ENCODE assay signal across 25 cellular contexts in the genomic region with DNA sequence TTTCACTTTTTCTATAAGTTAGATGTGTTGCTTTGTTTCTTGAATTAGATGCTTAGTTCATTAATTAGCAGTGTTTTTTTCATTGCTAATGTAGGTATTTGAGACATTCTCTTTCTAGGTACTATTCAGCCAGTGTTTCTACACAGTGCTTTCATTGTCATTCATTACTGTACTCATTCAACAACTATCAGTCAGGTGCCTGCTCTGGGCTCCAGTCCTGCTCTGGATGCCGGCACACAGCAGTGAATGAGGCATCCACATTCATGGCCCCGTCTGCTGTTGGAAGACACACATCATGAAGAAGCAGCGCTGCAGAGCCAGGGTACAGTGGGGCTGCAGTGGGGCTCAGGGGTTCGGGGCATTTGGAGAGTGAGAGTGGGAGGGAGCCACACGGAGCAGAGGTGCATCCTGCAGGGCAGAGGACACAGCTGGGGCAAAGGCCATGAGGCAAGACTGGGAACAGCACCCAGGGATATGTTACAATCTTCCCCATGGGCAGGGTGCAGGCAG.
A peak's percentile ranks its signal among the peaks of the same experiment; 100 is the strongest.
DNase-seq lines count a peak whose midpoint lies in the region; ATAC-seq and TF ChIP-seq lines count a peak whose summit lies in the region.
"Had no signal": no experiment of that assay in that cellular context is flagged by ENCODE, and none has a peak within 500 bp of the region (broad histone marks: within the 10 kb centered on the region; RNA-seq: fewer than 3 reads in every experiment).

No MANE protein-coding gene starts in this region.

- H3K27me3 ChIP-seq in GM23338 (ENCODE audit: insufficient read depth) (no peaks in the 10 kb centered on the region), esophagus muscularis mucosa (no peaks in the 10 kb centered on the region), SK-N-SH (ENCODE audit: insufficient read depth) (no peaks in the 10 kb centered on the region)
- H3K27me3 ChIP-seq: BE2C; BLaER1 treated with 17β-estradiol and CSF1 and Interleukin-3, amounts not matched to agents 10 nM and 100 nM had no signal

- no peak for TF ChIP-seq CTCF in GM23338 (conservative IDR thresholded peaks at IDR 0.05; ENCODE audit: low read depth in 2 of 2)
- no peak for TF ChIP-seq CTCF in esophagus muscularis mucosa (IDR thresholded peaks at IDR 0.05)
- no peak for TF ChIP-seq CTCF in SK-N-SH (IDR thresholded peaks at IDR 0.05)

- CTCF ChIA-PET in SK-N-SH (lab: Yijun Ruan, JAX), result no interaction called here

- peaks cover 9% of the 10 kb centered on the region; the same call in 2 of the 3 replicates for H3K9me3 Mint-ChIP-seq in GM23338
- H3K9me3 Mint-ChIP-seq in stimulated activated memory B cell treated with anti-CD40 and anti-IgM and Interleukin-4, amounts not matched to agents 10 μg/mL and 1 μg/mL and 100 μg/mL, for 72 hours, result peaks cover 5% of the 10 kb centered on the region
- H3K9me3 Mint-ChIP-seq: CD4-positive, alpha-beta T cell had no signal

- intact Hi-C loops in esophagus muscularis mucosa (cut with DNase I), result no loop called here

- peaks cover 5% of the 10 kb centered on the region; the same call in 2 of the 3 replicates for H3K4me1 Mint-ChIP-seq in GM23338
- H3K4me1 Mint-ChIP-seq in stimulated activated memory B cell treated with anti-CD40 and anti-IgM and Interleukin-4, amounts not matched to agents 10 μg/mL and 1 μg/mL and 100 μg/mL, for 72 hours, result no peaks in the 10 kb centered on the region
- H3K4me1 Mint-ChIP-seq: CD14-positive monocyte; CD8-positive, alpha-beta memory T cell had no signal

- H3K79me2 ChIP-seq in GM23338 (replicated peaks; ENCODE audit: insufficient read depth) (no peaks in the 10 kb centered on the region), SK-N-SH (ENCODE audit: insufficient read depth) (no peaks in the 10 kb centered on the region)

- H3K4me3 ChIP-seq in GM23338, result no peak overlapping the region
- no peak overlapping the region for H3K4me3 ChIP-seq in esophagus muscularis mucosa
- no peak overlapping the region for H3K4me3 ChIP-seq in SK-N-SH (ENCODE audit: low read depth in 2 of 2, low read length in 1 of 2)
- H3K4me3 ChIP-seq: A549; BLaER1 treated with 17β-estradiol and CSF1 and Interleukin-3, amounts not matched to agents 10 nM and 100 nM; GM23248 had no signal

- H3K4me2 ChIP-seq in GM23338 (no peak overlapping the region), SK-N-SH (no peak overlapping the region)
- H3K4me2 ChIP-seq: A549; BLaER1 treated with 17β-estradiol and CSF1 and Interleukin-3, amounts not matched to agents 10 nM and 100 nM had no signal

- DNase-seq in GM23338 (ENCODE audit: low spot score), result peak; percentile 4
- peak; percentile 6 for DNase-seq in astrocyte of the hippocampus (ENCODE audit: low read depth, low spot score)
- DNase-seq in esophagus muscularis mucosa (ENCODE audit: extremely low spot score), result peak; percentile 88
- no peak for DNase-seq in COLO668 (lab: John Stamatoyannopoulos, UW; ENCODE audit: unreplicated experiment)
- DNase-seq in SK-N-SH, result no peak
- DNase-seq in NCI-H446 (lab: John Stamatoyannopoulos, UW), result no peak
- DNase-seq: 8988T; ACHN; AML-193; BE2C; Calu3; CD4-positive, alpha-beta T cell; CD8-positive, alpha-beta memory T cell; COR-L47; DMS53; DMS79 treated with DMSO at 0.1 percent for 48 hours; GF-D8; GM23248; H9; HFFc6 had no signal

- H3K4me3 Mint-ChIP-seq in GM23338, result no peak overlapping the region
- no peak overlapping the region for H3K4me3 Mint-ChIP-seq in stimulated activated memory B cell treated with anti-CD40 and anti-IgM and Interleukin-4, amounts not matched to agents 10 μg/mL and 1 μg/mL and 100 μg/mL, for 72 hours
- H3K4me3 Mint-ChIP-seq: CD14-positive monocyte; CD4-positive, alpha-beta T cell; CD8-positive, alpha-beta memory T cell; H9; HFFc6 had no signal

- peaks cover 3% of the 10 kb centered on the region; the same call in 1 of the 3 replicates for H3K36me3 Mint-ChIP-seq in GM23338 (ENCODE audit: low read depth)
- no peaks in the 10 kb centered on the region for H3K36me3 Mint-ChIP-seq in stimulated activated memory B cell treated with anti-CD40 and anti-IgM and Interleukin-4, amounts not matched to agents 10 μg/mL and 1 μg/mL and 100 μg/mL, for 72 hours
- H3K36me3 Mint-ChIP-seq: CD14-positive monocyte; CD8-positive, alpha-beta memory T cell had no signal

- H3K36me3 ChIP-seq in GM23338 (ENCODE audit: insufficient read depth) (no peaks in the 10 kb centered on the region), esophagus muscularis mucosa (no peaks in the 10 kb centered on the region), SK-N-SH (replicated peaks in 1 of 2; ENCODE audit: control insufficient read depth in 1 of 2, insufficient read depth in 2 of 2, low read length in 1 of 2) (no peaks in the 10 kb centered on the region)
- H3K36me3 ChIP-seq: BE2C; BLaER1 treated with 17β-estradiol and CSF1 and Interleukin-3, amounts not matched to agents 10 nM and 100 nM had no signal

- H3K27ac Mint-ChIP-seq in GM23338, result peak overlapping the region; percentile 12; the same call in 1 of the 2 replicates
- H3K27ac Mint-ChIP-seq in stimulated activated memory B cell treated with anti-CD40 and anti-IgM and Interleukin-4, amounts not matched to agents 10 μg/mL and 1 μg/mL and 100 μg/mL, for 72 hours, result no peak overlapping the region
- H3K27ac Mint-ChIP-seq: CD14-positive monocyte; CD4-positive, alpha-beta T cell; H9; HFFc6 had no signal

- H3K27me3 Mint-ChIP-seq in GM23338 (ENCODE audit: insufficient read depth, low read depth, poor library complexity), result peaks cover 7% of the 10 kb centered on the region
- peaks cover 14% of the 10 kb centered on the region for H3K27me3 Mint-ChIP-seq in stimulated activated memory B cell treated with anti-CD40 and anti-IgM and Interleukin-4, amounts not matched to agents 10 μg/mL and 1 μg/mL and 100 μg/mL, for 72 hours
- H3K27me3 Mint-ChIP-seq: CD4-positive, alpha-beta T cell had no signal

- WGBS in esophagus muscularis mucosa, result 79% methylated on average over 5 of the region's 5 CpGs
- WGBS in SK-N-SH (ENCODE audit: low lambda C conversion rate), result 9% methylated on average over 5 of the region's 5 CpGs

- no peak for TF ChIP-seq RAD21 in SK-N-SH (IDR thresholded peaks at IDR 0.05; ENCODE audit: low read length)

- no peak overlapping the region for H3K9ac ChIP-seq in SK-N-SH
- H3K9ac ChIP-seq: BLaER1 treated with 17β-estradiol and CSF1 and Interleukin-3, amounts not matched to agents 10 nM and 100 nM; GM23248 had no signal

- H2AFZ ChIP-seq in GM23338 (0 out of 2 replicates have a peak overlapping the region, but pooled peaks have one; percentile 10), SK-N-SH (ENCODE audit: low read depth) (no peak overlapping the region)
- H2AFZ ChIP-seq: GM23248 had no signal

- H4K20me1 ChIP-seq in GM23338 (replicated peaks; ENCODE audit: insufficient read depth) (no peaks in the 10 kb centered on the region), SK-N-SH (ENCODE audit: insufficient read depth) (no peaks in the 10 kb centered on the region)
- H4K20me1 ChIP-seq: BLaER1 treated with 17β-estradiol and CSF1 and Interleukin-3, amounts not matched to agents 10 nM and 100 nM had no signal

- H3F3A ChIP-seq in GM23338 (replicated peaks; ENCODE audit: low read depth), result no peaks in the 10 kb centered on the region
- no peaks in the 10 kb centered on the region for H3F3A ChIP-seq in SK-N-SH (replicated peaks; ENCODE audit: insufficient read depth)

- H3K4me1 ChIP-seq in GM23338 (ENCODE audit: insufficient read depth) (no peaks in the 10 kb centered on the region), esophagus muscularis mucosa (no peaks in the 10 kb centered on the region), SK-N-SH (ENCODE audit: control insufficient read depth in 1 of 2, insufficient read depth in 2 of 2, low read depth in 1 of 2, low read length in 1 of 2) (no peaks in the 10 kb centered on the region)
- H3K4me1 ChIP-seq: A549, BE2C had no signal

- H3K27ac ChIP-seq in GM23338 (ENCODE audit: low read depth) (no peak overlapping the region), esophagus muscularis mucosa (replicated peaks in 1 of 4) (no peak overlapping the region), SK-N-SH (ENCODE audit: low read depth in 2 of 2, low read length in 1 of 2) (no peak overlapping the region)
- H3K27ac ChIP-seq: A549; BLaER1 treated with 17β-estradiol and CSF1 and Interleukin-3, amounts not matched to agents 10 nM and 100 nM; GM23248 had no signal

- H3K9me2 ChIP-seq in GM23338 (ENCODE audit: insufficient read depth) (0 out of 2 replicates have a peak, but pooled peaks cover 3% of the 10 kb centered on the region), SK-N-SH (no peaks in the 10 kb centered on the region)

- H3K9me3 ChIP-seq in esophagus muscularis mucosa, result peaks cover 0 to 6% (median 0%) of the 10 kb centered on the region in 4 donors
- no peaks in the 10 kb centered on the region for H3K9me3 ChIP-seq in SK-N-SH
- H3K9me3 ChIP-seq: BE2C had no signal

- TF ChIP-seq EP300 in esophagus muscularis mucosa (IDR thresholded peaks at IDR 0.05) (no peak), SK-N-SH (IDR thresholded peaks at IDR 0.05; ENCODE audit: borderline replicate concordance in 1 of 2, low read depth in 1 of 2, low read length in 1 of 2) (no peak)

- peak; percentile 79 for ATAC-seq in GM23338
- ATAC-seq in stimulated activated memory B cell treated with anti-CD40 and anti-IgM and Interleukin-4, amounts not matched to agents 10 μg/mL and 1 μg/mL and 100 μg/mL, for 72 hours, result peak; percentile 37
- ATAC-seq: A549, HCT116 had no signal

- POLR2A ChIA-PET in SK-N-SH (lab: Yijun Ruan, JAX), result no interaction called here

- TF ChIP-seq POLR2A in esophagus muscularis mucosa (IDR thresholded peaks at IDR 0.05; ENCODE audit: low read depth), result no peak

TF ChIP-seq in SK-N-SH, 30 proteins besides CTCF, POLR2A, EP300 and RAD21:
- TF ChIP-seq EZH2phosphoT487 (IDR thresholded peaks at IDR 0.05; ENCODE audit: borderline replicate concordance, low read depth) (no peak), MEF2A (IDR thresholded peaks at IDR 0.05; ENCODE audit: borderline replicate concordance, low read depth) (no peak), TAF1 (IDR thresholded peaks at IDR 0.05; ENCODE audit: borderline replicate concordance, low read depth, low read length) (no peak), FOXJ3 (CRISPR knock-in tag; IDR thresholded peaks at IDR 0.05) (no peak), SIN3A (IDR thresholded peaks at IDR 0.05; ENCODE audit: borderline replicate concordance, low read depth, low read length) (no peak), FOSL2 (IDR thresholded peaks at IDR 0.05; ENCODE audit: borderline replicate concordance, low read depth) (no peak), RXRA (IDR thresholded peaks at IDR 0.05; ENCODE audit: borderline replicate concordance, low read depth) (no peak)

Comparison
In these comparisons a context has a peak if more than half of its experiments do, and no peak if none do; other contexts are left out.
1. DNase-seq: peak in GM23338 (single experiment), astrocyte of the hippocampus (single experiment) and esophagus muscularis mucosa (single experiment); none in COLO668 (single experiment), SK-N-SH (single experiment) and NCI-H446 (0 of 2).